In the genomic region with DNA sequence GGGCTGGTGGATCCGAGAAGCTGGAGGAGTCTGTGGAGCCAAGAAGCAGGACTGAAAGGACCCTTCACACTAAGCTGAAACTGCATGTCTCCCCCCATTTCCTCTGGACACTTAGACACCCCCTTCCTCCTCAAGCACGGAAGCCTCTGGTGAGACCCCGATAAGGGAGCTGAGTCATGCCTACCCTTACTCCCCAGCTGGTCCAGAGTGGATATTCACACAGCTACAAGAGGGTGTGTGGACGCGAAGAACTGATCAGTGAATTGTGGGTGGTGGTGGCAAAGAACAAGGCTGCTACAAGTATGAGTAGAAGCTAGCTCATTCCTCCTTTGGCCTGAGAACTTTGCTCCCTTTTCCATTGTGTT, we compare ENCODE assay signal across 10 cellular contexts. TPM values are rescaled to one million over a fixed set of nuclear protein-coding genes. Genes with fewer than 3 reads are reported as not detected.
DNase-seq lines count a peak whose midpoint lies in the region; ATAC-seq and TF ChIP-seq lines count a peak whose summit lies in the region.
"Had no signal": no experiment of that assay in that cellular context is flagged by ENCODE, and none has a peak within 500 bp of the region (broad histone marks: within the 10 kb centered on the region; RNA-seq: fewer than 3 reads in every experiment).

No MANE protein-coding gene starts in this region.

- peaks cover 0 to 2% (median 0%) of the 10 kb centered on the region in 11 donors for H3K9me3 Mint-ChIP-seq in naive thymus-derived CD4-positive, alpha-beta T cell
- H3K9me3 Mint-ChIP-seq in osteocyte (ENCODE audit: unreplicated experiment), result no peaks in the 10 kb centered on the region

- TF ChIP-seq CTCF in AG04449 (IDR thresholded peaks at IDR 0.05; ENCODE audit: insufficient read depth, low read length, missing control alignments) (no peak), osteocyte (IDR thresholded peaks at IDR 0.05) (no peak)

- ATAC-seq in naive thymus-derived CD4-positive, alpha-beta T cell, result no peak
- ATAC-seq in HG02852 (IDR thresholded peaks at IDR 0.05; ENCODE audit: unreplicated experiment), result no peak

- intact Hi-C loops in naive thymus-derived CD4-positive, alpha-beta T cell (cut with micrococcal nuclease), result loop anchor here in 1 of 2 donors (2.0 kb wide), 1 partner anchor 31 kb away; no protein-coding TSS in a partner anchor

- H3K27me3 Mint-ChIP-seq in naive thymus-derived CD4-positive, alpha-beta T cell, result no peaks in the 10 kb centered on the region
- H3K27me3 Mint-ChIP-seq in osteocyte (ENCODE audit: unreplicated experiment), result no peaks in the 10 kb centered on the region

- peak overlapping the region; percentile 10 for H3K27ac ChIP-seq in effector memory CD4-positive, alpha-beta T cell (ENCODE audit: insufficient read depth, low read length, poor library complexity, severe bottlenecking)
- H3K27ac ChIP-seq in naive thymus-derived CD4-positive, alpha-beta T cell (ENCODE audit: low read depth, low read length), result peak overlapping the region; percentile 46

- no peaks in the 10 kb centered on the region for H3K9me3 ChIP-seq in MG63
- H3K9me3 ChIP-seq in effector memory CD4-positive, alpha-beta T cell (ENCODE audit: control insufficient read depth, low read length), result no peaks in the 10 kb centered on the region
- no peaks in the 10 kb centered on the region for H3K9me3 ChIP-seq in naive thymus-derived CD4-positive, alpha-beta T cell (ENCODE audit: control insufficient read depth in 2 of 3, low read length in 3 of 3)

- H3K27ac Mint-ChIP-seq in naive thymus-derived CD4-positive, alpha-beta T cell, result peak overlapping the region in 1 of 9 donors; percentile 8
- no peak overlapping the region for H3K27ac Mint-ChIP-seq in osteocyte (ENCODE audit: unreplicated experiment)

- H3K4me3 ChIP-seq in AG04449 (ENCODE audit: low read depth, low read length) (peak overlapping the region; percentile 87), MG63 (peak overlapping the region; percentile 72)
- H3K4me3 ChIP-seq in effector memory CD4-positive, alpha-beta T cell (ENCODE audit: insufficient read depth, low read depth, low read length, poor library complexity, severe bottlenecking), result no peak overlapping the region
- peak overlapping the region; percentile 14 for H3K4me3 ChIP-seq in naive thymus-derived CD4-positive, alpha-beta T cell (ENCODE audit: low read length)

- H3K27me3 ChIP-seq in MG63, result no peaks in the 10 kb centered on the region
- no peaks in the 10 kb centered on the region for H3K27me3 ChIP-seq in effector memory CD4-positive, alpha-beta T cell (replicated peaks; ENCODE audit: control insufficient read depth, insufficient read depth, low read length, poor library complexity, severe bottlenecking)
- no peaks in the 10 kb centered on the region for H3K27me3 ChIP-seq in naive thymus-derived CD4-positive, alpha-beta T cell (ENCODE audit: control insufficient read depth in 2 of 2, insufficient read depth in 2 of 2, low read length in 2 of 2)

- no peak overlapping the region for H3K4me3 Mint-ChIP-seq in naive thymus-derived CD4-positive, alpha-beta T cell
- no peak overlapping the region for H3K4me3 Mint-ChIP-seq in osteocyte (ENCODE audit: unreplicated experiment)

- H3K4me1 ChIP-seq in effector memory CD4-positive, alpha-beta T cell (ENCODE audit: control insufficient read depth, insufficient read depth, low read length, poor library complexity, severe bottlenecking), result peaks cover 49% of the 10 kb centered on the region
- peaks cover 44 to 47% of the 10 kb centered on the region in 2 donors for H3K4me1 ChIP-seq in naive thymus-derived CD4-positive, alpha-beta T cell (ENCODE audit: control insufficient read depth in 2 of 2, insufficient read depth in 2 of 2, low read length in 2 of 2)

- peaks cover 89% of the 10 kb centered on the region for H3K36me3 ChIP-seq in MG63
- peaks cover 38% of the 10 kb centered on the region for H3K36me3 ChIP-seq in effector memory CD4-positive, alpha-beta T cell (ENCODE audit: control insufficient read depth, insufficient read depth, low read length)
- H3K36me3 ChIP-seq in naive thymus-derived CD4-positive, alpha-beta T cell (ENCODE audit: control insufficient read depth in 2 of 3, insufficient read depth in 3 of 3, low read length in 3 of 3), result peaks cover 15 to 34% (median 23%) of the 10 kb centered on the region in 3 experiments

- CTCF ChIA-PET in AG04449 (lab: Yijun Ruan, JAX), result interaction anchor here (0.7 to 31.2 kb wide), 8 partner anchors 10 to 81 kb away, joined by 3 to 816 read pairs (median 11); a partner anchor contains a TSS
- CTCF ChIA-PET in naive thymus-derived CD4-positive, alpha-beta T cell (lab: Charles Lee), result interaction anchor here (0.6 to 6.4 kb wide), 12 partner anchors 11 to 112 kb away, joined by 3 to 50 read pairs (median 4); a partner anchor contains a TSS

- DNase-seq in AG04449 (ENCODE audit: low read depth, low spot score), result no peak
- DNase-seq in MG63, result no peak
- no peak for DNase-seq in effector memory CD4-positive, alpha-beta T cell
- DNase-seq in naive thymus-derived CD4-positive, alpha-beta T cell, result no peak
- DNase-seq in glomerular visceral epithelial cell (ENCODE audit: extremely low spot score), result no peak
- DNase-seq in osteocyte (ENCODE audit: extremely low spot score, unreplicated experiment), result no peak
- no peak for DNase-seq in EL
- DNase-seq: DMS153 had no signal

- POLR2A ChIA-PET in AG04449 (lab: Yijun Ruan, JAX), result interaction anchor here (0.6 to 9.6 kb wide), 18 partner anchors 8 to 310 kb away, joined by 3 to 325 read pairs (median 7); a partner anchor contains a TSS
- POLR2A ChIA-PET in naive thymus-derived CD4-positive, alpha-beta T cell (lab: Charles Lee), result interaction anchor here (0.7 to 3.3 kb wide), 12 partner anchors 12 to 1089 kb away, joined by 3 to 22 read pairs (median 4); a partner anchor contains a TSS

- peaks cover 4 to 26% (median 17%) of the 10 kb centered on the region in 5 donors for H3K36me3 Mint-ChIP-seq in naive thymus-derived CD4-positive, alpha-beta T cell
- peaks cover 24% of the 10 kb centered on the region for H3K36me3 Mint-ChIP-seq in osteocyte (ENCODE audit: unreplicated experiment)

- peaks cover 0 to 20% (median 8%) of the 10 kb centered on the region in 7 donors for H3K4me1 Mint-ChIP-seq in naive thymus-derived CD4-positive, alpha-beta T cell
- peaks cover 12% of the 10 kb centered on the region for H3K4me1 Mint-ChIP-seq in osteocyte (ENCODE audit: unreplicated experiment)

RNA-seq across cellular contexts. Expression of a gene that starts 4.3 kb away (rescaled TPM):
- 453 and 652 TPM in 2 replicates for total RNA-seq in MG63 (2014; rRNA removed; shearing (Covaris generic); ENCODE audit: low replicate concordance)
- total RNA-seq in naive thymus-derived CD4-positive, alpha-beta T cell, result 100 to 1,000 TPM; 191 to 369 (median 241) TPM
- 100 to 1,000 TPM in 1 of 2 donors, 10 to 100 TPM in 1; 33.8 to 112 TPM for polyA plus RNA-seq in naive thymus-derived CD4-positive, alpha-beta T cell
- total RNA-seq in osteocyte, result 433 and 439 TPM in 2 replicates

RNA-seq across cellular contexts. Expression of a gene that starts 4.8 kb away (rescaled TPM):
- total RNA-seq in MG63 (2014; rRNA removed; shearing (Covaris generic); ENCODE audit: low replicate concordance), result 168 and 170 TPM in 2 replicates
- 10 to 100 TPM; 13.4 to 22.1 (median 20.9) TPM for total RNA-seq in naive thymus-derived CD4-positive, alpha-beta T cell
- polyA plus RNA-seq in naive thymus-derived CD4-positive, alpha-beta T cell, result 10 to 100 TPM; 33.2 to 40.2 TPM
- total RNA-seq in osteocyte, result 39.0 and 45.4 TPM in 2 replicates

RNA-seq across cellular contexts. Expression of a gene that starts 21.4 kb away (rescaled TPM):
- 32.7 and 58.6 TPM in 2 replicates for total RNA-seq in MG63 (2014; rRNA removed; shearing (Covaris generic); ENCODE audit: low replicate concordance)
- total RNA-seq in naive thymus-derived CD4-positive, alpha-beta T cell, result 10 to 100 TPM; 22.7 to 55.4 (median 49.9) TPM
- 10 to 100 TPM; 18.0 to 24.3 TPM for polyA plus RNA-seq in naive thymus-derived CD4-positive, alpha-beta T cell
- total RNA-seq in osteocyte, result 64.0 and 69.8 TPM in 2 replicates

RNA-seq across cellular contexts. Expression of a gene that starts 21.4 kb away (rescaled TPM):
- 25.9 and 33.7 TPM in 2 replicates for total RNA-seq in MG63 (2014; rRNA removed; shearing (Covaris generic); ENCODE audit: low replicate concordance)
- 10 to 100 TPM; 21.2 to 28.8 (median 23.3) TPM for total RNA-seq in naive thymus-derived CD4-positive, alpha-beta T cell
- 1 to 10 TPM; 8.8 to 9.1 TPM for polyA plus RNA-seq in naive thymus-derived CD4-positive, alpha-beta T cell
- total RNA-seq in osteocyte, result 35.9 and 38.4 TPM in 2 replicates

RNA-seq across cellular contexts. Expression of a gene that starts 26.4 kb away (rescaled TPM):
- not detected in 2 replicates for total RNA-seq in MG63 (2014; rRNA removed; shearing (Covaris generic); ENCODE audit: low replicate concordance)
- total RNA-seq in naive thymus-derived CD4-positive, alpha-beta T cell, result under 1 TPM in 3 of 5 experiments, not detected in 2; 0.48 to 0.84 (median 0.61) TPM
- polyA plus RNA-seq in naive thymus-derived CD4-positive, alpha-beta T cell, result not detected
- total RNA-seq in osteocyte, result 0.56 TPM in 1 of 2 replicates, not detected in the other
- total RNA-seq: chondrocyte had no signal
